In genomic region chr3:149390772-149391212, GRCh38 we compare ENCODE assay signal across 2 cellular contexts.
TF ChIP-seq lines count a peak whose summit lies in the region.

No MANE protein-coding gene starts in this region.

TF ChIP-seq in IMR-90, 13 proteins besides CTCF, POLR2A, EP300 and RAD21:
- TF ChIP-seq CEBPB (IDR thresholded peaks at IDR 0.05; ENCODE audit: low read depth, low read length) (0 out of 2 replicates have a peak, but pooled peaks have one; percentile 10), FOS (IDR thresholded peaks at IDR 0.05; ENCODE audit: low read depth, low read length) (0 out of 2 replicates have a peak, but pooled peaks have one; percentile 19), BHLHE40 (IDR thresholded peaks at IDR 0.05; ENCODE audit: low read depth, low read length) (no peak)
TF ChIP-seq in IMR-90: peak in this region for 2.

TF ChIP-seq in HepG2, 621 proteins besides CTCF, POLR2A, EP300 and RAD21 (continues in another document):
- no peak for TF ChIP-seq ZNF136 (CRISPR knock-in tag; IDR thresholded peaks at IDR 0.05; ENCODE audit: low read depth)
- 0 out of 2 replicates have a peak, but pooled peaks have one; percentile 12 for TF ChIP-seq ZNF263 (CRISPR knock-in tag; IDR thresholded peaks at IDR 0.05)
- no peak for TF ChIP-seq ZNF18 (CRISPR knock-in tag; IDR thresholded peaks at IDR 0.05; ENCODE audit: insufficient replicate concordance)
- TF ChIP-seq JUN (CRISPR knock-in tag; IDR thresholded peaks at IDR 0.05), result no peak
- no peak for TF ChIP-seq EED (CRISPR knock-in tag; IDR thresholded peaks at IDR 0.05)
- no peak for TF ChIP-seq IKZF4 (CRISPR knock-in tag; IDR thresholded peaks at IDR 0.05; ENCODE audit: borderline replicate concordance, low read depth, not compliant biosample characterization)
- TF ChIP-seq ZNF510 (CRISPR knock-in tag; IDR thresholded peaks at IDR 0.05; ENCODE audit: low read depth), result no peak
- 0 out of 2 replicates have a peak, but pooled peaks have one; percentile 23 for TF ChIP-seq FOSL2 (CRISPR knock-in tag; IDR thresholded peaks at IDR 0.05)
- TF ChIP-seq ZNF839 (CRISPR knock-in tag; IDR thresholded peaks at IDR 0.05; ENCODE audit: borderline replicate concordance), result no peak
- peak; percentile 28; the same call in 1 of the 2 replicates for TF ChIP-seq SALL1 (CRISPR knock-in tag; IDR thresholded peaks at IDR 0.05)
- TF ChIP-seq ZNF234 (CRISPR knock-in tag; conservative IDR thresholded peaks at IDR 0.05), result no peak
- no peak for TF ChIP-seq KDM2A (CRISPR knock-in tag; IDR thresholded peaks at IDR 0.05; ENCODE audit: borderline replicate concordance, low read depth)
- TF ChIP-seq, protein P1, sequence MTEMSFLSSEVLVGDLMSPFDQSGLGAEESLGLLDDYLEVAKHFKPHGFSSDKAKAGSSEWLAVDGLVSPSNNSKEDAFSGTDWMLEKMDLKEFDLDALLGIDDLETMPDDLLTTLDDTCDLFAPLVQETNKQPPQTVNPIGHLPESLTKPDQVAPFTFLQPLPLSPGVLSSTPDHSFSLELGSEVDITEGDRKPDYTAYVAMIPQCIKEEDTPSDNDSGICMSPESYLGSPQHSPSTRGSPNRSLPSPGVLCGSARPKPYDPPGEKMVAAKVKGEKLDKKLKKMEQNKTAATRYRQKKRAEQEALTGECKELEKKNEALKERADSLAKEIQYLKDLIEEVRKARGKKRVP (CRISPR knock-in tag; IDR thresholded peaks at IDR 0.05), result no peak
- TF ChIP-seq, protein P2, sequence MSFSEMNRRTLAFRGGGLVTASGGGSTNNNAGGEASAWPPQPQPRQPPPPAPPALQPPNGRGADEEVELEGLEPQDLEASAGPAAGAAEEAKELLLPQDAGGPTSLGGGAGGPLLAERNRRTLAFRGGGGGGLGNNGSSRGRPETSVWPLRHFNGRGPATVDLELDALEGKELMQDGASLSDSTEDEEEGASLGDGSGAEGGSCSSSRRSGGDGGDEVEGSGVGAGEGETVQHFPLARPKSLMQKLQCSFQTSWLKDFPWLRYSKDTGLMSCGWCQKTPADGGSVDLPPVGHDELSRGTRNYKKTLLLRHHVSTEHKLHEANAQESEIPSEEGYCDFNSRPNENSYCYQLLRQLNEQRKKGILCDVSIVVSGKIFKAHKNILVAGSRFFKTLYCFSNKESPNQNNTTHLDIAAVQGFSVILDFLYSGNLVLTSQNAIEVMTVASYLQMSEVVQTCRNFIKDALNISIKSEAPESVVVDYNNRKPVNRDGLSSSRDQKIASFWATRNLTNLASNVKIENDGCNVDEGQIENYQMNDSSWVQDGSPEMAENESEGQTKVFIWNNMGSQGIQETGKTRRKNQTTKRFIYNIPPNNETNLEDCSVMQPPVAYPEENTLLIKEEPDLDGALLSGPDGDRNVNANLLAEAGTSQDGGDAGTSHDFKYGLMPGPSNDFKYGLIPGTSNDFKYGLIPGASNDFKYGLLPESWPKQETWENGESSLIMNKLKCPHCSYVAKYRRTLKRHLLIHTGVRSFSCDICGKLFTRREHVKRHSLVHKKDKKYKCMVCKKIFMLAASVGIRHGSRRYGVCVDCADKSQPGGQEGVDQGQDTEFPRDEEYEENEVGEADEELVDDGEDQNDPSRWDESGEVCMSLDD (CRISPR knock-in tag; IDR thresholded peaks at IDR 0.05; ENCODE audit: borderline replicate concordance), result no peak
- TF ChIP-seq SMAD3 (CRISPR knock-in tag; IDR thresholded peaks at IDR 0.05), result no peak
- TF ChIP-seq, protein P3, sequence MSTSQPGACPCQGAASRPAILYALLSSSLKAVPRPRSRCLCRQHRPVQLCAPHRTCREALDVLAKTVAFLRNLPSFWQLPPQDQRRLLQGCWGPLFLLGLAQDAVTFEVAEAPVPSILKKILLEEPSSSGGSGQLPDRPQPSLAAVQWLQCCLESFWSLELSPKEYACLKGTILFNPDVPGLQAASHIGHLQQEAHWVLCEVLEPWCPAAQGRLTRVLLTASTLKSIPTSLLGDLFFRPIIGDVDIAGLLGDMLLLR (CRISPR knock-in tag; IDR thresholded peaks at IDR 0.05), result no peak
- no peak for TF ChIP-seq HHEX (CRISPR knock-in tag; IDR thresholded peaks at IDR 0.05)
- TF ChIP-seq ZMYM4 (CRISPR knock-in tag; IDR thresholded peaks at IDR 0.05), result peak; percentile 33; the same call in 1 of the 2 replicates
- TF ChIP-seq ZNF337 (CRISPR knock-in tag; IDR thresholded peaks at IDR 0.05; ENCODE audit: borderline replicate concordance, low read depth), result no peak
- no peak for TF ChIP-seq HMG20A (CRISPR knock-in tag; IDR thresholded peaks at IDR 0.05; ENCODE audit: borderline replicate concordance)
- TF ChIP-seq ZNF343 (CRISPR knock-in tag; IDR thresholded peaks at IDR 0.05), result no peak
- TF ChIP-seq ZNF549 (CRISPR knock-in tag; IDR thresholded peaks at IDR 0.05), result no peak
- TF ChIP-seq HMGA1 (CRISPR knock-in tag; conservative IDR thresholded peaks at IDR 0.05), result no peak
- TF ChIP-seq DZIP1 (CRISPR knock-in tag; IDR thresholded peaks at IDR 0.05), result no peak
- TF ChIP-seq ZBTB38 (CRISPR knock-in tag; IDR thresholded peaks at IDR 0.05), result peak; percentile 75
- TF ChIP-seq, protein P4, sequence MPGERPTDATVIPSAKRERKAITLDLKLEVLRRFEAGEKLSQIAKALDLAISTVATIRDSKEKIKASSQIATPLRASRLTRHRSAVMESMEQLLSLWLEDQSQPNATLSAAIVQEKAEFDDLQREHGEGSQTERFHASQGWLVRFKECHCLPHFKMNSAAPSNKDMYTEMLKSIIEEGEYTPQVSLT (CRISPR knock-in tag; IDR thresholded peaks at IDR 0.05; ENCODE audit: borderline replicate concordance, low read depth), result no peak
- TF ChIP-seq TBL1XR1 (IDR thresholded peaks at IDR 0.05; ENCODE audit: borderline replicate concordance, low read length, partially characterized antibody), result no peak
- no peak for TF ChIP-seq ZFP36 (IDR thresholded peaks at IDR 0.05; ENCODE audit: borderline replicate concordance, low read depth, low read length, partially characterized antibody)
- no peak for TF ChIP-seq ZFP82 (CRISPR knock-in tag; IDR thresholded peaks at IDR 0.05; ENCODE audit: borderline replicate concordance)
- TF ChIP-seq ZBTB7A (CRISPR knock-in tag; IDR thresholded peaks at IDR 0.05), result no peak
- TF ChIP-seq, protein P5, sequence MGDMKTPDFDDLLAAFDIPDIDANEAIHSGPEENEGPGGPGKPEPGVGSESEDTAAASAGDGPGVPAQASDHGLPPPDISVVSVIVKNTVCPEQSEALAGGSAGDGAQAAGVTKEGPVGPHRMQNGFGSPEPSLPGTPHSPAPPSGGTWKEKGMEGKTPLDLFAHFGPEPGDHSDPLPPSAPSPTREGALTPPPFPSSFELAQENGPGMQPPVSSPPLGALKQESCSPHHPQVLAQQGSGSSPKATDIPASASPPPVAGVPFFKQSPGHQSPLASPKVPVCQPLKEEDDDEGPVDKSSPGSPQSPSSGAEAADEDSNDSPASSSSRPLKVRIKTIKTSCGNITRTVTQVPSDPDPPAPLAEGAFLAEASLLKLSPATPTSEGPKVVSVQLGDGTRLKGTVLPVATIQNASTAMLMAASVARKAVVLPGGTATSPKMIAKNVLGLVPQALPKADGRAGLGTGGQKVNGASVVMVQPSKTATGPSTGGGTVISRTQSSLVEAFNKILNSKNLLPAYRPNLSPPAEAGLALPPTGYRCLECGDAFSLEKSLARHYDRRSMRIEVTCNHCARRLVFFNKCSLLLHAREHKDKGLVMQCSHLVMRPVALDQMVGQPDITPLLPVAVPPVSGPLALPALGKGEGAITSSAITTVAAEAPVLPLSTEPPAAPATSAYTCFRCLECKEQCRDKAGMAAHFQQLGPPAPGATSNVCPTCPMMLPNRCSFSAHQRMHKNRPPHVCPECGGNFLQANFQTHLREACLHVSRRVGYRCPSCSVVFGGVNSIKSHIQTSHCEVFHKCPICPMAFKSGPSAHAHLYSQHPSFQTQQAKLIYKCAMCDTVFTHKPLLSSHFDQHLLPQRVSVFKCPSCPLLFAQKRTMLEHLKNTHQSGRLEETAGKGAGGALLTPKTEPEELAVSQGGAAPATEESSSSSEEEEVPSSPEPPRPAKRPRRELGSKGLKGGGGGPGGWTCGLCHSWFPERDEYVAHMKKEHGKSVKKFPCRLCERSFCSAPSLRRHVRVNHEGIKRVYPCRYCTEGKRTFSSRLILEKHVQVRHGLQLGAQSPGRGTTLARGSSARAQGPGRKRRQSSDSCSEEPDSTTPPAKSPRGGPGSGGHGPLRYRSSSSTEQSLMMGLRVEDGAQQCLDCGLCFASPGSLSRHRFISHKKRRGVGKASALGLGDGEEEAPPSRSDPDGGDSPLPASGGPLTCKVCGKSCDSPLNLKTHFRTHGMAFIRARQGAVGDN (CRISPR knock-in tag; IDR thresholded peaks at IDR 0.05), result peak; percentile 62
- TF ChIP-seq, protein P6, sequence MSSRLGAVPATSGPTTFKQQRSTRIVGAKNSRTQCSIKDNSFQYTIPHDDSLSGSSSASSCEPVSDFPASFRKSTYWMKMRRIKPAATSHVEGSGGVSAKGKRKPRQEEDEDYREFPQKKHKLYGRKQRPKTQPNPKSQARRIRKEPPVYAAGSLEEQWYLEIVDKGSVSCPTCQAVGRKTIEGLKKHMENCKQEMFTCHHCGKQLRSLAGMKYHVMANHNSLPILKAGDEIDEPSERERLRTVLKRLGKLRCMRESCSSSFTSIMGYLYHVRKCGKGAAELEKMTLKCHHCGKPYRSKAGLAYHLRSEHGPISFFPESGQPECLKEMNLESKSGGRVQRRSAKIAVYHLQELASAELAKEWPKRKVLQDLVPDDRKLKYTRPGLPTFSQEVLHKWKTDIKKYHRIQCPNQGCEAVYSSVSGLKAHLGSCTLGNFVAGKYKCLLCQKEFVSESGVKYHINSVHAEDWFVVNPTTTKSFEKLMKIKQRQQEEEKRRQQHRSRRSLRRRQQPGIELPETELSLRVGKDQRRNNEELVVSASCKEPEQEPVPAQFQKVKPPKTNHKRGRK (CRISPR knock-in tag; IDR thresholded peaks at IDR 0.05), result no peak
- no peak for TF ChIP-seq ZSCAN5A (CRISPR knock-in tag; IDR thresholded peaks at IDR 0.05; ENCODE audit: borderline replicate concordance)
- no peak for TF ChIP-seq ZNF574 (CRISPR knock-in tag; IDR thresholded peaks at IDR 0.05)
- no peak for TF ChIP-seq CSRNP1 (CRISPR knock-in tag; IDR thresholded peaks at IDR 0.05)
- no peak for TF ChIP-seq NFKB2 (CRISPR knock-in tag; IDR thresholded peaks at IDR 0.05; ENCODE audit: borderline replicate concordance)
